ENCODE assay signal across 30 cellular contexts in genomic region chr11:121298770-121299169, GRCh38. TPM values are rescaled to one million over a fixed set of nuclear protein-coding genes. Genes with fewer than 3 reads are reported as not detected.
DNase-seq lines count a peak whose midpoint lies in the region; ATAC-seq, FAIRE-seq and TF ChIP-seq lines count a peak whose summit lies in the region.
"Had no signal": no experiment of that assay in that cellular context is flagged by ENCODE, and none has a peak within 500 bp of the region (broad histone marks: within the 10 kb centered on the region; RNA-seq: fewer than 3 reads in every experiment).

No MANE protein-coding gene starts in this region.

- H3K9me3 ChIP-seq in cardiac muscle cell (ENCODE audit: low read depth) (no peaks in the 10 kb centered on the region), PC-3 (ENCODE audit: low read length) (no peaks in the 10 kb centered on the region), smooth muscle cell (replicated peaks; ENCODE audit: low read depth) (no peaks in the 10 kb centered on the region)
- H3K9me3 ChIP-seq: BE2C, lower lobe of right lung, pancreas, right atrium auricular region had no signal

- POLR2A ChIA-PET in PC-3 (lab: Charles Lee; ENCODE audit: unreplicated experiment): no interaction called here

- no TSS peak for BruUV-seq in PC-3 (replicated peaks; lab: Mats Ljungman, UMichigan)

- H3F3A ChIP-seq in PC-3 (ENCODE audit: low read length, unreplicated experiment) (peaks cover 4% of the 10 kb centered on the region), smooth muscle cell (ENCODE audit: low read depth) (no peaks in the 10 kb centered on the region)

- H3K4me1 ChIP-seq in cardiac muscle cell (ENCODE audit: low read depth) (peaks cover 77% of the 10 kb centered on the region), PC-3 (ENCODE audit: insufficient read depth, low read length) (peaks cover 31% of the 10 kb centered on the region), smooth muscle cell (ENCODE audit: low read depth) (peaks cover 38% of the 10 kb centered on the region)
- H3K4me1 ChIP-seq: BE2C had no signal

- intact Hi-C loops in cardiac septum (cut with DNase I): no loop called here
- intact Hi-C loops in PC-3 (cut with micrococcal nuclease): no loop called here
- intact Hi-C loops in posterior cingulate gyrus (cut with DNase I): no loop called here

- H3K4me3 ChIP-seq in cardiac muscle cell (no peak overlapping the region), PC-3 (ENCODE audit: low read length) (no peak overlapping the region), epithelial cell of esophagus (ENCODE audit: low read length) (no peak overlapping the region), smooth muscle cell (no peak overlapping the region)
- H3K4me3 ChIP-seq: dorsolateral prefrontal cortex, lower lobe of right lung, pancreas, right atrium auricular region had no signal

- H3K79me2 ChIP-seq in PC-3 (ENCODE audit: low read length) (peaks cover 83% of the 10 kb centered on the region), smooth muscle cell (ENCODE audit: low read depth) (peaks cover 99% of the 10 kb centered on the region)

- H3K9ac ChIP-seq in PC-3 (ENCODE audit: low read length) (peak overlapping the region; percentile 44), smooth muscle cell (ENCODE audit: low read depth) (no peak overlapping the region)

- TF ChIP-seq CTCF in cardiac muscle cell (IDR thresholded peaks at IDR 0.05; ENCODE audit: low read depth, low read length) (no peak), PC-3 (conservative IDR thresholded peaks at IDR 0.05; ENCODE audit: low read depth, low read length) (no peak), epithelial cell of esophagus (IDR thresholded peaks at IDR 0.05; ENCODE audit: insufficient read depth, low read depth, low read length, missing control alignments) (no peak), smooth muscle cell (IDR thresholded peaks at IDR 0.05; ENCODE audit: borderline replicate concordance, insufficient read depth, poor library complexity, severe bottlenecking) (no peak)

- peaks cover 14% of the 10 kb centered on the region; the same call in 1 of the 2 replicates for H4K20me1 ChIP-seq in PC-3 (ENCODE audit: low read length)
- peaks cover 99% of the 10 kb centered on the region for H4K20me1 ChIP-seq in smooth muscle cell (ENCODE audit: low read depth)

- peak; percentile 60 for ATAC-seq in PC-3
- no peak for ATAC-seq in HG03469 (IDR thresholded peaks at IDR 0.05; ENCODE audit: unreplicated experiment)
- ATAC-seq: Panc1, pancreas had no signal

- H3K27me3 ChIP-seq in cardiac muscle cell (no peaks in the 10 kb centered on the region), PC-3 (ENCODE audit: low read length) (no peaks in the 10 kb centered on the region), smooth muscle cell (ENCODE audit: low read depth) (no peaks in the 10 kb centered on the region)
- H3K27me3 ChIP-seq: BE2C, dorsolateral prefrontal cortex, pancreas, right atrium auricular region had no signal

- no peaks in the 10 kb centered on the region for H3K9me2 ChIP-seq in PC-3 (replicated peaks; ENCODE audit: low read length)

- no peak for TF ChIP-seq POLR2A in GM12891 (IDR thresholded peaks at IDR 0.05; ENCODE audit: low read depth, low read length)

- no peak overlapping the region for H2AFZ ChIP-seq in PC-3 (ENCODE audit: low read length)
- H2AFZ ChIP-seq in smooth muscle cell (ENCODE audit: low read depth): no peak overlapping the region

- CTCF ChIA-PET in PC-3 (lab: Charles Lee): no interaction called here

- H3K4me2 ChIP-seq in PC-3 (ENCODE audit: low read length) (0 out of 2 replicates have a peak overlapping the region, but pooled peaks have one; percentile 1), smooth muscle cell (no peak overlapping the region)

- FAIRE-seq in GM12891 (lab: Jason Lieb, UNC): no peak
- FAIRE-seq: astrocyte, endothelial cell of umbilical vein had no signal

- DNase-seq in cardiac muscle cell (ENCODE audit: low read depth in 1 of 2, low spot score in 1 of 2) (no peak), cardiac septum (ENCODE audit: low spot score) (no peak), PC-3 (peak; percentile 67), epithelial cell of esophagus (ENCODE audit: low read depth) (peak; percentile 79), smooth muscle cell (lab: John Stamatoyannopoulos, UW; ENCODE audit: unreplicated experiment) (no peak), posterior cingulate gyrus (no peak), GM12891 (ENCODE audit: insufficient read length, low spot score) (no peak)
- DNase-seq: ACHN; activated B cell treated with CpG ODN at 0.5 μM for 24 hours; activated CD4-positive, alpha-beta T cell treated with anti-CD3 and anti-CD28 coated beads, Interleukin-2, amount 50 U/mL, for 4 hours; activated CD8-positive, alpha-beta memory T cell treated with anti-CD3 and anti-CD28 coated beads, Interleukin-2, amount 50 U/mL, for 4 hours; activated naive CD8-positive, alpha-beta T cell treated with anti-CD3 and anti-CD28 coated beads, Interleukin-2, amount 10 ng/mL, durations not matched to agents 7 days and 5 days; BE2C; DMS79; dorsolateral prefrontal cortex; lower lobe of right lung; NCI-H1048; NCI-H187; NCI-H2171; NCI-H510A treated with DMSO at 0.1 percent for 48 hours; pancreas; stimulated activated CD4-positive, alpha-beta T cell treated with anti-CD3 and anti-CD28 coated beads, Interleukin-12 subunit alpha, Interleukin-12 subunit beta, amount 100 ng/mL, for 4 hours; stimulated activated CD4-positive, alpha-beta T cell treated with anti-CD3 and anti-CD28 coated beads, Interleukin-4, amount 100 ng/mL, for 1 hour; SW 1271; T1000 had no signal

- peaks cover 11% of the 10 kb centered on the region for H3K36me3 ChIP-seq in cardiac muscle cell
- H3K36me3 ChIP-seq in PC-3 (ENCODE audit: low read depth, low read length): peaks cover 15% of the 10 kb centered on the region
- peaks cover 4% of the 10 kb centered on the region for H3K36me3 ChIP-seq in smooth muscle cell (ENCODE audit: low read depth)
- H3K36me3 ChIP-seq: pancreas, right atrium auricular region had no signal

- 76% methylated on average over 5 of the region's 5 CpGs for WGBS in smooth muscle cell (ENCODE audit: low lambda C conversion rate)

- H3K27ac ChIP-seq in cardiac muscle cell (peak overlapping the region; percentile 75), PC-3 (ENCODE audit: low read length) (peak overlapping the region; percentile 84), smooth muscle cell (ENCODE audit: low read depth) (peak overlapping the region; percentile 30)
- H3K27ac ChIP-seq: dorsolateral prefrontal cortex, lower lobe of right lung, pancreas, right atrium auricular region had no signal

TF ChIP-seq in GM12891, 5 proteins besides CTCF, POLR2A, EP300 and RAD21:
- TF ChIP-seq SPI1 (IDR thresholded peaks at IDR 0.05; ENCODE audit: low read depth, low read length) (no peak), POLR2AphosphoS5 (IDR thresholded peaks at IDR 0.05; ENCODE audit: low read depth, low read length) (no peak), PAX5 (IDR thresholded peaks at IDR 0.05; ENCODE audit: insufficient read depth, low read length, severe bottlenecking) (no peak)

RNA-seq across cellular contexts. Expression of gene SC5D, which starts 6.2 kb away (rescaled TPM):
- 246 and 343 TPM in 2 replicates for total RNA-seq in cardiac muscle cell
- 475 and 620 TPM in 2 replicates for polyA plus RNA-seq in cardiac muscle cell
- 20.6 TPM for total RNA-seq in cardiac septum
- 38.4 and 43.0 TPM in 2 replicates for total RNA-seq in PC-3 (2014; rRNA removed)
- 138 and 168 TPM in 2 replicates for total RNA-seq in smooth muscle cell
- polyA plus RNA-seq in smooth muscle cell: 59.5 and 73.1 TPM in 2 replicates
- 34.2 TPM for polyA plus RNA-seq in GM12891 (2012; ENCODE audit: low read depth, missing spikeins)

Comparison
In these comparisons a context has a peak if more than half of its experiments do, and no peak if none do; other contexts are left out.
1. DNase-seq: peak in PC-3 (single experiment) and epithelial cell of esophagus (single experiment); none in cardiac muscle cell (0 of 2), cardiac septum (single experiment), smooth muscle cell (single experiment), posterior cingulate gyrus (0 of 10) and GM12891 (single experiment).
2. H3K27ac ChIP-seq: peak in every context shown above with its lines; median percentile 84 in PC-3; 75 in cardiac muscle cell; 30 in smooth muscle cell.